In genomic region chr13:48888613-48889012, GRCh38 we compare ENCODE assay signal across 32 cellular contexts.
"Had no signal": no experiment of that assay in that cellular context is flagged by ENCODE, and none has a peak within 500 bp of the region (broad histone marks: within the 10 kb centered on the region; RNA-seq: fewer than 3 reads in every experiment).

No MANE protein-coding gene starts in this region.

- H3K36me3 ChIP-seq: ascending aorta had no signal

- DNase-seq: activated CD4-positive, alpha-beta memory T cell treated with anti-CD3 and anti-CD28 coated beads for 36 hours; activated CD4-positive, alpha-beta T cell treated with anti-CD3 and anti-CD28 coated beads for 36 hours; activated CD4-positive, alpha-beta T cell treated with anti-CD3 and anti-CD28 coated beads, Interleukin-2, amount 10 ng/mL, durations not matched to agents 24 days and 14 days; activated CD4-positive, CD25-positive, alpha-beta regulatory T cell; activated CD4-positive, CD25-positive, alpha-beta regulatory T cell treated with anti-CD3 and anti-CD28 coated beads, Interleukin-2, amount 50 U/mL, for 72 hours; activated CD8-positive, alpha-beta memory T cell treated with anti-CD3 and anti-CD28 coated beads, Interleukin-2, amount 10 ng/mL, durations not matched to agents 7 days and 5 days; activated CD8-positive, alpha-beta memory T cell treated with anti-CD3 and anti-CD28 coated beads, Interleukin-2, amount 50 U/mL, for 4 hours; activated CD8-positive, alpha-beta T cell treated with anti-CD3 and anti-CD28 coated beads, Interleukin-2, amount 10 ng/mL, durations not matched to agents 7 days and 5 days; activated effector memory CD4-positive, alpha-beta T cell treated with anti-CD3 and anti-CD28 coated beads, Interleukin-2, amount 50 U/mL, for 16 hours; activated naive CD4-positive, alpha-beta T cell treated with anti-CD3 and anti-CD28 coated beads for 36 hours; activated naive CD8-positive, alpha-beta T cell treated with anti-CD3 and anti-CD28 coated beads for 36 hours; activated naive CD8-positive, alpha-beta T cell treated with anti-CD3 and anti-CD28 coated beads, Interleukin-2, amount 50 U/mL, for 24 hours; activated T-cell treated with anti-CD3 and anti-CD28 coated beads, Interleukin-2, amount 50 U/mL, for 1 hour; activated T-cell treated with anti-CD3 and anti-CD28 coated beads, Interleukin-2, amount 50 U/mL, for 48 hours; dorsolateral prefrontal cortex; effector memory CD4-positive, alpha-beta T cell; endodermal cell; foreskin fibroblast; SW 1271; T-cell; T1000 had no signal

- H3K9me3 Mint-ChIP-seq: activated CD4-positive, alpha-beta memory T cell treated with anti-CD3 and anti-CD28 coated beads for 36 hours; activated naive CD4-positive, alpha-beta T cell treated with anti-CD3 and anti-CD28 coated beads for 36 hours; activated T-helper 2 cell treated with anti-CD3 and anti-CD28 coated beads, Interferon-gamma antibody, Interleukin-2, Interleukin-4, amounts not matched to agents 10 μg/mL and 5 μg/mL and 100 μg/mL, durations not matched to agents 14 hours and 24 hours and 36 hours; brain; central memory CD8-positive, alpha-beta T cell; dendritic cell treated with granulocyte-macrophage colony-stimulating factor and Interleukin-4, amounts not matched to agents 40 ng/mL and 50 ng/mL, for 4 days; endodermal cell; T-cell; T-helper 1 cell treated with Interleukin-12 subunit alpha and Interleukin-12 subunit beta and Interleukin-4 antibody, amounts not matched to agents 30 μg/mL and 1 μg/mL, for 36 hours had no signal

- H3K9me3 ChIP-seq: ascending aorta had no signal

- H3K4me3 Mint-ChIP-seq: activated CD4-positive, alpha-beta memory T cell treated with anti-CD3 and anti-CD28 coated beads for 36 hours; activated CD4-positive, alpha-beta T cell treated with anti-CD3 and anti-CD28 coated beads for 36 hours; activated CD4-positive, alpha-beta T cell treated with anti-CD3 and anti-CD28 coated beads, Interleukin-2, amount 10 ng/mL, durations not matched to agents 24 days and 14 days; activated CD8-positive, alpha-beta memory T cell treated with anti-CD3 and anti-CD28 coated beads, Interleukin-2, amount 10 ng/mL, durations not matched to agents 7 days and 5 days; activated CD8-positive, alpha-beta T cell treated with anti-CD3 and anti-CD28 coated beads, Interleukin-2, amount 10 ng/mL, durations not matched to agents 7 days and 5 days; activated naive CD4-positive, alpha-beta T cell treated with anti-CD3 and anti-CD28 coated beads for 36 hours; activated naive CD4-positive, alpha-beta T cell treated with anti-CD3 and anti-CD28 coated beads, Interleukin-2, amount 50 U/mL, for 24 hours; activated naive CD8-positive, alpha-beta T cell treated with anti-CD3 and anti-CD28 coated beads for 36 hours; activated naive CD8-positive, alpha-beta T cell treated with anti-CD3 and anti-CD28 coated beads, Interleukin-2, amount 50 U/mL, for 24 hours; activated T-helper 1 cell treated with anti-CD3 and anti-CD28 coated beads, Interleukin-12 subunit alpha, Interleukin-12 subunit beta, Interleukin-2, Interleukin-4 antibody, amounts not matched to agents 30 ng/mL and 10 ng/mL and 1 ng/mL, durations not matched to agents 14 hours and 24 hours and 36 hours; brain; central memory CD8-positive, alpha-beta T cell; dendritic cell treated with granulocyte-macrophage colony-stimulating factor and Interleukin-4, amounts not matched to agents 40 ng/mL and 50 ng/mL, for 4 days; endodermal cell; T-cell; T-helper 1 cell treated with Interleukin-12 subunit alpha and Interleukin-12 subunit beta and Interleukin-4 antibody, amounts not matched to agents 30 μg/mL and 1 μg/mL, for 36 hours; T-helper 2 cell treated with Interferon-gamma antibody and Interleukin-4, amounts not matched to agents 5 μg/mL and 100 μg/mL, for 36 hours had no signal

- H3K36me3 Mint-ChIP-seq: activated CD4-positive, alpha-beta memory T cell treated with anti-CD3 and anti-CD28 coated beads for 36 hours; brain; T-cell had no signal

- ATAC-seq: activated CD4-positive, alpha-beta T cell treated with anti-CD3 and anti-CD28 coated beads for 36 hours; activated CD8-positive, alpha-beta memory T cell treated with anti-CD3 and anti-CD28 coated beads, Interleukin-2, amount 10 ng/mL, durations not matched to agents 7 days and 5 days; activated CD8-positive, alpha-beta T cell treated with anti-CD3 and anti-CD28 coated beads, Interleukin-2, amount 10 ng/mL, durations not matched to agents 7 days and 5 days; activated naive CD8-positive, alpha-beta T cell treated with anti-CD3 and anti-CD28 coated beads, Interleukin-2, amount 50 U/mL, for 24 hours; esophagus mucosa; T-cell had no signal

- H3K27me3 ChIP-seq: ascending aorta, dorsolateral prefrontal cortex had no signal

- H3K27ac ChIP-seq: ascending aorta, coronary artery, dorsolateral prefrontal cortex had no signal

- H3K27ac Mint-ChIP-seq: activated CD4-positive, alpha-beta memory T cell treated with anti-CD3 and anti-CD28 coated beads for 36 hours; activated CD4-positive, alpha-beta T cell treated with anti-CD3 and anti-CD28 coated beads for 36 hours; activated CD4-positive, alpha-beta T cell treated with anti-CD3 and anti-CD28 coated beads, Interleukin-2, amount 10 ng/mL, durations not matched to agents 24 days and 14 days; activated CD8-positive, alpha-beta memory T cell treated with anti-CD3 and anti-CD28 coated beads, Interleukin-2, amount 10 ng/mL, durations not matched to agents 7 days and 5 days; activated CD8-positive, alpha-beta T cell treated with anti-CD3 and anti-CD28 coated beads, Interleukin-2, amount 10 ng/mL, durations not matched to agents 7 days and 5 days; activated naive CD4-positive, alpha-beta T cell treated with anti-CD3 and anti-CD28 coated beads for 36 hours; activated naive CD4-positive, alpha-beta T cell treated with anti-CD3 and anti-CD28 coated beads, Interleukin-2, amount 50 U/mL, for 24 hours; activated naive CD8-positive, alpha-beta T cell treated with anti-CD3 and anti-CD28 coated beads for 36 hours; activated naive CD8-positive, alpha-beta T cell treated with anti-CD3 and anti-CD28 coated beads, Interleukin-2, amount 50 U/mL, for 24 hours; activated T-helper 1 cell treated with anti-CD3 and anti-CD28 coated beads, Interleukin-12 subunit alpha, Interleukin-12 subunit beta, Interleukin-2, Interleukin-4 antibody, amounts not matched to agents 30 ng/mL and 10 ng/mL and 1 ng/mL, durations not matched to agents 14 hours and 24 hours and 36 hours; activated T-helper 2 cell treated with anti-CD3 and anti-CD28 coated beads, Interferon-gamma antibody, Interleukin-2, Interleukin-4, amounts not matched to agents 10 μg/mL and 5 μg/mL and 100 μg/mL, durations not matched to agents 14 hours and 24 hours and 36 hours; brain; dendritic cell treated with granulocyte-macrophage colony-stimulating factor and Interleukin-4, amounts not matched to agents 40 ng/mL and 50 ng/mL, for 4 days; endodermal cell; T-cell; T-helper 1 cell treated with Interleukin-12 subunit alpha and Interleukin-12 subunit beta and Interleukin-4 antibody, amounts not matched to agents 30 μg/mL and 1 μg/mL, for 36 hours; T-helper 2 cell treated with Interferon-gamma antibody and Interleukin-4, amounts not matched to agents 5 μg/mL and 100 μg/mL, for 36 hours had no signal

- H3K4me3 ChIP-seq: ascending aorta, coronary artery, dorsolateral prefrontal cortex had no signal

- H3K27me3 Mint-ChIP-seq: activated CD4-positive, alpha-beta T cell treated with anti-CD3 and anti-CD28 coated beads, Interleukin-2, amount 10 ng/mL, durations not matched to agents 24 days and 14 days; activated CD8-positive, alpha-beta memory T cell treated with anti-CD3 and anti-CD28 coated beads, Interleukin-2, amount 10 ng/mL, durations not matched to agents 7 days and 5 days; activated naive CD4-positive, alpha-beta T cell treated with anti-CD3 and anti-CD28 coated beads, Interleukin-2, amount 50 U/mL, for 24 hours; activated naive CD8-positive, alpha-beta T cell treated with anti-CD3 and anti-CD28 coated beads for 36 hours; central memory CD8-positive, alpha-beta T cell; T-cell had no signal
